ENCODE assay signal across 1 cellular context in the genomic region with DNA sequence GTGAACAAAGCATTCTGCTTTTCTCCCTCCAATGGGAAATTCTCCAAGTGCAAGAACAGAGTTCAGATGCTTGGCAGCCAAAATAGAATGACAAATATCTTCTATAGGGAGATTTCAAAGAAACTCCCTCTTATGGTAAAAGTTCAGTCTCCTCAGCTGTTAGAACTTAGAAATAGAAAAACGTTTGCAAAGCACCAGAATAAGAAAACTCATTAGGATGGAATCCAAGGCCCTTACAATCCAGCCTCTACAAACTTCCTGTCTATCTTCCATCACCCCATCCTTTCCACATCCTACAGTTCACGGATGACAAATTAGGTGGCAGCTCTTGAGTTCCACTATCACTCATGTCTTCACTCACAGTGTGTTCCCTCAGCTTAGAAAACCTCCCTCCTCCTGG.
TF ChIP-seq lines count a peak whose summit lies in the region.

No MANE protein-coding gene starts in this region.

TF ChIP-seq in IMR-90, 13 proteins besides CTCF, POLR2A, EP300 and RAD21:
- TF ChIP-seq MAFK (IDR thresholded peaks at IDR 0.05; ENCODE audit: low read depth, low read length) (no peak), CEBPB (IDR thresholded peaks at IDR 0.05; ENCODE audit: low read depth, low read length) (no peak), NFE2L2 (IDR thresholded peaks at IDR 0.05; ENCODE audit: low read depth, low read length) (no peak), FOS (IDR thresholded peaks at IDR 0.05; ENCODE audit: low read depth, low read length) (no peak), SMC3 (IDR thresholded peaks at IDR 0.05; ENCODE audit: low read depth, low read length) (no peak), MXI1 (IDR thresholded peaks at IDR 0.05; ENCODE audit: borderline replicate concordance, low read depth, low read length) (no peak)
TF ChIP-seq in IMR-90: peak in this region for 0.
